Comparison of ENCODE assay signal across 1 cellular context in the genomic region with DNA sequence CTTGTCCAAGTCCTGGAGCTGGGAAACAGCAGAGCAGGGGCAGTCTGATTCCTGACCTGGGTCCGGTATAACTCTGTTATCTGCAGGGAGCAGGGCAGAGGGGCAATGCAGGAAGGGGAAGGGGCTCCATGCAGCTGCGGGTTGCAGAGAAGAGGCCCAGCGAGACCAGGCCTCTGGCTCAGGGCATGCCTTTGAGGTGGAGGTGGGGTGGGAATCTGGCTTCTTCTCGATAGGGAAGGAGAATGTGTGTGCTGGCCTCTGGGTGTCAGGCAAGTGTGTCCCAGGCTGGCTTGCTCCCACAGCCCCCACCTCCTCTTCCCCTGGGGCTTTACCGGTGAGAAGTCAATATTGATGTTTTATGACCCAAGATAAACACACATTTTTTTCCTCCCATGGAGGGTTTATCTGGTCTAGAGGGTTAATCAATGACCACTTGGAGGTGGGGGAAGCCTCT.
TF ChIP-seq lines count a peak whose summit lies in the region.

No MANE protein-coding gene starts in this region.

TF ChIP-seq in HepG2, 621 proteins besides CTCF, POLR2A, EP300 and RAD21 (continued from another document and continues in another):
- TF ChIP-seq, protein P1, sequence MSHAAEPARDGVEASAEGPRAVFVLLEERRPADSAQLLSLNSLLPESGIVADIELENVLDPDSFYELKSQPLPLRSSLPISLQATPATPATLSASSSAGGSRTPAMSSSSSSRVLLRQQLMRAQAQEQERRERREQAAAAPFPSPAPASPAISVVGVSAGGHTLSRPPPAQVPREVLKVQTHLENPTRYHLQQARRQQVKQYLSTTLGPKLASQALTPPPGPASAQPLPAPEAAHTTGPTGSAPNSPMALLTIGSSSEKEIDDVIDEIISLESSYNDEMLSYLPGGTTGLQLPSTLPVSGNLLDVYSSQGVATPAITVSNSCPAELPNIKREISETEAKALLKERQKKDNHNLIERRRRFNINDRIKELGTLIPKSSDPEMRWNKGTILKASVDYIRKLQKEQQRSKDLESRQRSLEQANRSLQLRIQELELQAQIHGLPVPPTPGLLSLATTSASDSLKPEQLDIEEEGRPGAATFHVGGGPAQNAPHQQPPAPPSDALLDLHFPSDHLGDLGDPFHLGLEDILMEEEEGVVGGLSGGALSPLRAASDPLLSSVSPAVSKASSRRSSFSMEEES (CRISPR knock-in tag; IDR thresholded peaks at IDR 0.05): peak; percentile 77
- TF ChIP-seq KAT7 (CRISPR knock-in tag; IDR thresholded peaks at IDR 0.05; ENCODE audit: borderline replicate concordance) (peak; percentile 86), ZNF564 (CRISPR knock-in tag; IDR thresholded peaks at IDR 0.05) (peak; percentile 57), HOXA5 (CRISPR knock-in tag; IDR thresholded peaks at IDR 0.05) (peak; percentile 95), MIER2 (CRISPR knock-in tag; IDR thresholded peaks at IDR 0.05) (peak; percentile 66), PHF5A (CRISPR knock-in tag; IDR thresholded peaks at IDR 0.05; ENCODE audit: low read depth, unreplicated experiment) (peak; percentile 99), IKZF1 (IDR thresholded peaks at IDR 0.05) (no peak), YY1 (IDR thresholded peaks at IDR 0.05; ENCODE audit: insufficient read depth, insufficient replicate concordance, low read depth, low read length) (peak; percentile 79), TBL1XR1 (IDR thresholded peaks at IDR 0.05; ENCODE audit: borderline replicate concordance, low read length, partially characterized antibody) (peak; percentile 89), HHEX (CRISPR knock-in tag; IDR thresholded peaks at IDR 0.05) (0 out of 2 replicates have a peak, but pooled peaks have one; percentile 69), ZNF101 (CRISPR knock-in tag; IDR thresholded peaks at IDR 0.05; ENCODE audit: borderline replicate concordance, low read depth) (peak; percentile 34; the same call in 1 of the 2 replicates), TRIM24 (CRISPR knock-in tag; IDR thresholded peaks at IDR 0.05) (no peak), ZNF136 (CRISPR knock-in tag; IDR thresholded peaks at IDR 0.05; ENCODE audit: low read depth) (no peak), HDAC2 (CRISPR knock-in tag; IDR thresholded peaks at IDR 0.05) (peak; percentile 85), ZNF496 (CRISPR knock-in tag; IDR thresholded peaks at IDR 0.05; ENCODE audit: insufficient replicate concordance) (no peak), SCMH1 (CRISPR knock-in tag; IDR thresholded peaks at IDR 0.05; ENCODE audit: borderline replicate concordance) (no peak), U2AF1 (optimal IDR thresholded peaks at IDR 0.05; ENCODE audit: low read depth, low read length) (peak; percentile 89), FIP1L1 (IDR thresholded peaks at IDR 0.05; ENCODE audit: borderline replicate concordance, insufficient read depth, low read depth, low read length) (no peak), JUNB (CRISPR knock-in tag; IDR thresholded peaks at IDR 0.05; ENCODE audit: borderline replicate concordance) (no peak; the same call in 1 of the 2 replicates), E2F5 (CRISPR knock-in tag; conservative IDR thresholded peaks at IDR 0.05) (no peak), CBX5 (CRISPR knock-in tag; IDR thresholded peaks at IDR 0.05; ENCODE audit: borderline replicate concordance) (peak; percentile 95), ZNF839 (CRISPR knock-in tag; IDR thresholded peaks at IDR 0.05; ENCODE audit: borderline replicate concordance) (peak; percentile 88; the same call in 1 of the 2 replicates), TFAP4 (IDR thresholded peaks at IDR 0.05; ENCODE audit: borderline replicate concordance, low read depth) (peak; percentile 85; the same call in 1 of the 2 replicates), FOXO1 (CRISPR knock-in tag; IDR thresholded peaks at IDR 0.05) (peak; percentile 97), ZNF430 (CRISPR knock-in tag; IDR thresholded peaks at IDR 0.05) (peak; percentile 85; the same call in 1 of the 2 replicates), ZFX (CRISPR knock-in tag; IDR thresholded peaks at IDR 0.05; ENCODE audit: low read depth) (peak; percentile 96), CREB1 (IDR thresholded peaks at IDR 0.05) (peak; percentile 40), CREB1 (CRISPR knock-in tag; IDR thresholded peaks at IDR 0.05) (no peak), FOXK1 (CRISPR knock-in tag; IDR thresholded peaks at IDR 0.05; ENCODE audit: borderline replicate concordance, low read depth) (peak; percentile 96), PHF21A (CRISPR knock-in tag; IDR thresholded peaks at IDR 0.05) (peak; percentile 96), SP1 (IDR thresholded peaks at IDR 0.05) (no peak), SP1 (CRISPR knock-in tag; IDR thresholded peaks at IDR 0.05) (peak; percentile 50; the same call in 1 of the 2 replicates), PITX1 (CRISPR knock-in tag; IDR thresholded peaks at IDR 0.05) (peak; percentile 97), ADNP (CRISPR knock-in tag; IDR thresholded peaks at IDR 0.05) (no peak), ZNF629 (CRISPR knock-in tag; conservative IDR thresholded peaks at IDR 0.05) (peak; percentile 63; the same call in 1 of the 2 replicates), REXO4 (CRISPR knock-in tag; IDR thresholded peaks at IDR 0.05; ENCODE audit: borderline replicate concordance) (no peak), ZNF788 (CRISPR knock-in tag; IDR thresholded peaks at IDR 0.05; ENCODE audit: borderline replicate concordance) (peak; percentile 28)
- TF ChIP-seq, protein P2, sequence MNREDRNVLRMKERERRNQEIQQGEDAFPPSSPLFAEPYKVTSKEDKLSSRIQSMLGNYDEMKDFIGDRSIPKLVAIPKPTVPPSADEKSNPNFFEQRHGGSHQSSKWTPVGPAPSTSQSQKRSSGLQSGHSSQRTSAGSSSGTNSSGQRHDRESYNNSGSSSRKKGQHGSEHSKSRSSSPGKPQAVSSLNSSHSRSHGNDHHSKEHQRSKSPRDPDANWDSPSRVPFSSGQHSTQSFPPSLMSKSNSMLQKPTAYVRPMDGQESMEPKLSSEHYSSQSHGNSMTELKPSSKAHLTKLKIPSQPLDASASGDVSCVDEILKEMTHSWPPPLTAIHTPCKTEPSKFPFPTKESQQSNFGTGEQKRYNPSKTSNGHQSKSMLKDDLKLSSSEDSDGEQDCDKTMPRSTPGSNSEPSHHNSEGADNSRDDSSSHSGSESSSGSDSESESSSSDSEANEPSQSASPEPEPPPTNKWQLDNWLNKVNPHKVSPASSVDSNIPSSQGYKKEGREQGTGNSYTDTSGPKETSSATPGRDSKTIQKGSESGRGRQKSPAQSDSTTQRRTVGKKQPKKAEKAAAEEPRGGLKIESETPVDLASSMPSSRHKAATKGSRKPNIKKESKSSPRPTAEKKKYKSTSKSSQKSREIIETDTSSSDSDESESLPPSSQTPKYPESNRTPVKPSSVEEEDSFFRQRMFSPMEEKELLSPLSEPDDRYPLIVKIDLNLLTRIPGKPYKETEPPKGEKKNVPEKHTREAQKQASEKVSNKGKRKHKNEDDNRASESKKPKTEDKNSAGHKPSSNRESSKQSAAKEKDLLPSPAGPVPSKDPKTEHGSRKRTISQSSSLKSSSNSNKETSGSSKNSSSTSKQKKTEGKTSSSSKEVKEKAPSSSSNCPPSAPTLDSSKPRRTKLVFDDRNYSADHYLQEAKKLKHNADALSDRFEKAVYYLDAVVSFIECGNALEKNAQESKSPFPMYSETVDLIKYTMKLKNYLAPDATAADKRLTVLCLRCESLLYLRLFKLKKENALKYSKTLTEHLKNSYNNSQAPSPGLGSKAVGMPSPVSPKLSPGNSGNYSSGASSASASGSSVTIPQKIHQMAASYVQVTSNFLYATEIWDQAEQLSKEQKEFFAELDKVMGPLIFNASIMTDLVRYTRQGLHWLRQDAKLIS (CRISPR knock-in tag; IDR thresholded peaks at IDR 0.05): no peak
- TF ChIP-seq, protein P3, sequence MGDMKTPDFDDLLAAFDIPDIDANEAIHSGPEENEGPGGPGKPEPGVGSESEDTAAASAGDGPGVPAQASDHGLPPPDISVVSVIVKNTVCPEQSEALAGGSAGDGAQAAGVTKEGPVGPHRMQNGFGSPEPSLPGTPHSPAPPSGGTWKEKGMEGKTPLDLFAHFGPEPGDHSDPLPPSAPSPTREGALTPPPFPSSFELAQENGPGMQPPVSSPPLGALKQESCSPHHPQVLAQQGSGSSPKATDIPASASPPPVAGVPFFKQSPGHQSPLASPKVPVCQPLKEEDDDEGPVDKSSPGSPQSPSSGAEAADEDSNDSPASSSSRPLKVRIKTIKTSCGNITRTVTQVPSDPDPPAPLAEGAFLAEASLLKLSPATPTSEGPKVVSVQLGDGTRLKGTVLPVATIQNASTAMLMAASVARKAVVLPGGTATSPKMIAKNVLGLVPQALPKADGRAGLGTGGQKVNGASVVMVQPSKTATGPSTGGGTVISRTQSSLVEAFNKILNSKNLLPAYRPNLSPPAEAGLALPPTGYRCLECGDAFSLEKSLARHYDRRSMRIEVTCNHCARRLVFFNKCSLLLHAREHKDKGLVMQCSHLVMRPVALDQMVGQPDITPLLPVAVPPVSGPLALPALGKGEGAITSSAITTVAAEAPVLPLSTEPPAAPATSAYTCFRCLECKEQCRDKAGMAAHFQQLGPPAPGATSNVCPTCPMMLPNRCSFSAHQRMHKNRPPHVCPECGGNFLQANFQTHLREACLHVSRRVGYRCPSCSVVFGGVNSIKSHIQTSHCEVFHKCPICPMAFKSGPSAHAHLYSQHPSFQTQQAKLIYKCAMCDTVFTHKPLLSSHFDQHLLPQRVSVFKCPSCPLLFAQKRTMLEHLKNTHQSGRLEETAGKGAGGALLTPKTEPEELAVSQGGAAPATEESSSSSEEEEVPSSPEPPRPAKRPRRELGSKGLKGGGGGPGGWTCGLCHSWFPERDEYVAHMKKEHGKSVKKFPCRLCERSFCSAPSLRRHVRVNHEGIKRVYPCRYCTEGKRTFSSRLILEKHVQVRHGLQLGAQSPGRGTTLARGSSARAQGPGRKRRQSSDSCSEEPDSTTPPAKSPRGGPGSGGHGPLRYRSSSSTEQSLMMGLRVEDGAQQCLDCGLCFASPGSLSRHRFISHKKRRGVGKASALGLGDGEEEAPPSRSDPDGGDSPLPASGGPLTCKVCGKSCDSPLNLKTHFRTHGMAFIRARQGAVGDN (CRISPR knock-in tag; IDR thresholded peaks at IDR 0.05): peak; percentile 90
- TF ChIP-seq, protein P4, sequence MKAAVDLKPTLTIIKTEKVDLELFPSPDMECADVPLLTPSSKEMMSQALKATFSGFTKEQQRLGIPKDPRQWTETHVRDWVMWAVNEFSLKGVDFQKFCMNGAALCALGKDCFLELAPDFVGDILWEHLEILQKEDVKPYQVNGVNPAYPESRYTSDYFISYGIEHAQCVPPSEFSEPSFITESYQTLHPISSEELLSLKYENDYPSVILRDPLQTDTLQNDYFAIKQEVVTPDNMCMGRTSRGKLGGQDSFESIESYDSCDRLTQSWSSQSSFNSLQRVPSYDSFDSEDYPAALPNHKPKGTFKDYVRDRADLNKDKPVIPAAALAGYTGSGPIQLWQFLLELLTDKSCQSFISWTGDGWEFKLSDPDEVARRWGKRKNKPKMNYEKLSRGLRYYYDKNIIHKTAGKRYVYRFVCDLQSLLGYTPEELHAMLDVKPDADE (CRISPR knock-in tag; IDR thresholded peaks at IDR 0.05): no peak
